1 cellular context compared by ENCODE assay signal in the genomic region with DNA sequence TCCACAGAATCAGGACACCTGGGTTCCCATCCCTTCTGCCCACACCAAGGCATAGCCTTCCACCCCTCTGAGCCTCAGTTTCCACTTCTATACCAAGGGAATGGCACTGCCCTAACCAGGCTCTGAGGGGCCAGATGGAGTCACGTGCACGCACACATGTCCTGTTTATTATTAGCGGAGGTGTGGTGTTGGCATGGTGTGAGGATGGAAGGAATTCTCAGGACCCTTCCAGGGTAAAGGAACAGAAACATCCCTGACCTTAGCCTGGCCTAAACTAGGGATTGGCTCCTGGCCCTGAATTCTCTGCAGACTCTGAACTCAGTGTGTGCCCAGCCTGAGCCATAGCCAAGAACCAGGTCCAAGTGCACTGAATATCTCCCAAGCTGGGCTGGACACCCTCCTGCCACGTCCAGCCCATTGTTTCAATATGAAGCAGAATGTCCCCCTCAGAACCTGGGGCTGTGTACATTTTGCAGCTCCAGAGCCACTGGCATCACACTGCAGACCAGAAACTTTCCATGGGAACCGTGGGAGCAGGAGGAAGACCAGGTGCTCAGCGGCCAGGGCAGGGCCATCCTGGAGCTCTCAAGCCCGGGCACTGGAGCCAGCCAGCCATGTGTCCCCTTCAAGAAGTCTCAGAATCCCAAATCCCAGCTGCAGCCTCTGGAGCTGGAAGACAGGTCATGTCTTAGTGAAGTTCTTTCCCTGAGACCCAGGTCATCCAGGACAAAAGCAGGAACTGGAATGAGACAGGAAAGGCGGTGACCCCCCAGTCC.
TF ChIP-seq lines count a peak whose summit lies in the region.

No MANE protein-coding gene starts in this region.

TF ChIP-seq in HepG2, 621 proteins besides CTCF, POLR2A, EP300 and RAD21:
- no peak for TF ChIP-seq U2AF1 (optimal IDR thresholded peaks at IDR 0.05; ENCODE audit: low read depth, low read length)
- TF ChIP-seq, protein P1, sequence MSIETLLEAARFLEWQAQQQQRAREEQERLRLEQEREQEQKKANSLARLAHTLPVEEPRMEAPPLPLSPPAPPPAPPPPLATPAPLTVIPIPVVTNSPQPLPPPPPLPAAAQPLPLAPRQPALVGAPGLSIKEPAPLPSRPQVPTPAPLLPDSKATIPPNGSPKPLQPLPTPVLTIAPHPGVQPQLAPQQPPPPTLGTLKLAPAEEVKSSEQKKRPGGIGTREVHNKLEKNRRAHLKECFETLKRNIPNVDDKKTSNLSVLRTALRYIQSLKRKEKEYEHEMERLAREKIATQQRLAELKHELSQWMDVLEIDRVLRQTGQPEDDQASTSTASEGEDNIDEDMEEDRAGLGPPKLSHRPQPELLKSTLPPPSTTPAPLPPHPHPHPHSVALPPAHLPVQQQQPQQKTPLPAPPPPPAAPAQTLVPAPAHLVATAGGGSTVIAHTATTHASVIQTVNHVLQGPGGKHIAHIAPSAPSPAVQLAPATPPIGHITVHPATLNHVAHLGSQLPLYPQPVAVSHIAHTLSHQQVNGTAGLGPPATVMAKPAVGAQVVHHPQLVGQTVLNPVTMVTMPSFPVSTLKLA (IDR thresholded peaks at IDR 0.05): 0 out of 2 replicates have a peak, but pooled peaks have one; percentile 30
TF ChIP-seq in HepG2: peak in this region for 1.
